In the genomic region with DNA sequence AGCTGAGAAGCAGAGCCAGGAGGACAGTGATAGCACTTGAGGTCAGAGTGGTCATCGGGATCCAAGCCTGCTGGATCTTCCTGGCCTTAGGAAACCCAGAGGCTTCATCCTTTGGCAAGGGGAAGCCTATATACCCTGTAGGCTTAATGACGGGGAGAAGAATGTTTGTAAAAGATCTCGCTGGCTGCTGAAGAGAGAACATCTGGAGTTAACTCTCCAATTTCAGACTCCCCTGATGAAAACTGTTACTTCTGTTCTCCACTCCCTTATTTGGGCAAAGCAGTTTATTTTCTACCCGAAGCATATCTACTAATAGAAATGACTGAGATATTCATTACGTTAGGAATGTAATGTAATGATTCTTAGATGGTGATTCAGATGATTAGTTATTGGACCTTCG, we compare ENCODE assay signal across 1 cellular context.
TF ChIP-seq lines count a peak whose summit lies in the region.

No MANE protein-coding gene starts in this region.

TF ChIP-seq in IMR-90, 13 proteins besides CTCF, POLR2A, EP300 and RAD21 (continued from another document):
- TF ChIP-seq, protein P1, sequence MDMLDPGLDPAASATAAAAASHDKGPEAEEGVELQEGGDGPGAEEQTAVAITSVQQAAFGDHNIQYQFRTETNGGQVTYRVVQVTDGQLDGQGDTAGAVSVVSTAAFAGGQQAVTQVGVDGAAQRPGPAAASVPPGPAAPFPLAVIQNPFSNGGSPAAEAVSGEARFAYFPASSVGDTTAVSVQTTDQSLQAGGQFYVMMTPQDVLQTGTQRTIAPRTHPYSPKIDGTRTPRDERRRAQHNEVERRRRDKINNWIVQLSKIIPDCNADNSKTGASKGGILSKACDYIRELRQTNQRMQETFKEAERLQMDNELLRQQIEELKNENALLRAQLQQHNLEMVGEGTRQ (IDR thresholded peaks at IDR 0.05; ENCODE audit: low read depth, low read length): no peak
- TF ChIP-seq FOS (IDR thresholded peaks at IDR 0.05; ENCODE audit: low read depth, low read length) (no peak), CHD1 (IDR thresholded peaks at IDR 0.05; ENCODE audit: low read depth, low read length) (no peak), NFE2L2 (IDR thresholded peaks at IDR 0.05; ENCODE audit: low read depth, low read length) (no peak), SMC3 (IDR thresholded peaks at IDR 0.05; ENCODE audit: low read depth, low read length) (no peak), CEBPB (IDR thresholded peaks at IDR 0.05; ENCODE audit: low read depth, low read length) (no peak), RCOR1 (IDR thresholded peaks at IDR 0.05; ENCODE audit: insufficient replicate concordance, low read length) (no peak)
- TF ChIP-seq, protein P2, sequence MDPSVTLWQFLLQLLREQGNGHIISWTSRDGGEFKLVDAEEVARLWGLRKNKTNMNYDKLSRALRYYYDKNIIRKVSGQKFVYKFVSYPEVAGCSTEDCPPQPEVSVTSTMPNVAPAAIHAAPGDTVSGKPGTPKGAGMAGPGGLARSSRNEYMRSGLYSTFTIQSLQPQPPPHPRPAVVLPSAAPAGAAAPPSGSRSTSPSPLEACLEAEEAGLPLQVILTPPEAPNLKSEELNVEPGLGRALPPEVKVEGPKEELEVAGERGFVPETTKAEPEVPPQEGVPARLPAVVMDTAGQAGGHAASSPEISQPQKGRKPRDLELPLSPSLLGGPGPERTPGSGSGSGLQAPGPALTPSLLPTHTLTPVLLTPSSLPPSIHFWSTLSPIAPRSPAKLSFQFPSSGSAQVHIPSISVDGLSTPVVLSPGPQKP (IDR thresholded peaks at IDR 0.05; ENCODE audit: borderline replicate concordance, low read depth, low read length): no peak
